Comparison of ENCODE assay signal across 1 cellular context in genomic region chr5:119179857-119180641, GRCh38.
TF ChIP-seq lines count a peak whose summit lies in the region.

No MANE protein-coding gene starts in this region.

TF ChIP-seq in SK-N-SH treated with all-trans-retinoic acid at 6 μM for 48 hours, 23 proteins besides CTCF, POLR2A, EP300 and RAD21 (continued from another document):
- TF ChIP-seq PATZ1 (CRISPR knock-in tag; IDR thresholded peaks at IDR 0.05; ENCODE audit: borderline replicate concordance) = no peak
- TF ChIP-seq OSR1 (CRISPR knock-in tag; IDR thresholded peaks at IDR 0.05) = no peak
